7 cellular contexts compared by ENCODE assay signal in genomic region chr11:102287963-102288744, GRCh38. TPM values are rescaled to one million over a fixed set of nuclear protein-coding genes. Genes with fewer than 3 reads are reported as not detected.
DNase-seq lines count a peak whose midpoint lies in the region; ATAC-seq, FAIRE-seq and TF ChIP-seq lines count a peak whose summit lies in the region.

No MANE protein-coding gene starts in this region.

- 33 to 36% methylated on average over 14 of the region's 14 CpGs for WGBS in pancreas, 2 donors

- H3K9me3 ChIP-seq in pancreas = no peaks in the 10 kb centered on the region

- H3K27me3 ChIP-seq in pancreas = no peaks in the 10 kb centered on the region

- no peaks in the 10 kb centered on the region for H3K4me1 ChIP-seq in pancreas

- H3K27me3 Mint-ChIP-seq in activated T-cell treated with anti-CD3 and anti-CD28 coated beads, Interleukin-2, amount 50 U/mL, for 24 hours = no peaks in the 10 kb centered on the region

- H3K36me3 ChIP-seq in pancreas = no peaks in the 10 kb centered on the region

- intact Hi-C loops in pancreas (cut with DNase I) = no loop called here

- no peaks in the 10 kb centered on the region for H3K36me3 Mint-ChIP-seq in activated T-cell treated with anti-CD3 and anti-CD28 coated beads, Interleukin-2, amount 50 U/mL, for 24 hours (ENCODE audit: low read depth)

- peak overlapping the region; percentile 34 for H3K27ac Mint-ChIP-seq in activated T-cell treated with anti-CD3 and anti-CD28 coated beads, Interleukin-2, amount 50 U/mL, for 24 hours

- DNase-seq in G401 (ENCODE audit: low spot score) (peak; percentile 74), NCI-H524 (lab: John Stamatoyannopoulos, UW) (peak; percentile 47 to 84), globus pallidus (ENCODE audit: low spot score) (peak; percentile 71), pancreas (peak in 2 of 6 donors; percentile 36 to 45)
- DNase-seq in activated T-cell treated with anti-CD3 and anti-CD28 coated beads, Interleukin-2, amount 50 U/mL, for 24 hours = peak; percentile 50

- no peak overlapping the region for H3K27ac ChIP-seq in pancreas

- H3K4me3 ChIP-seq in pancreas = peak overlapping the region in 1 of 4 donors; percentile 4

- peak overlapping the region; percentile 40 for H3K4me3 Mint-ChIP-seq in activated T-cell treated with anti-CD3 and anti-CD28 coated beads, Interleukin-2, amount 50 U/mL, for 24 hours

- in situ Hi-C loops in G401 (cut with HindIII; ENCODE audit: low sequenced_read_pairs) = no loop called here

- no peak for FAIRE-seq in pancreas (lab: Jason Lieb, UNC)

- H3K9me3 Mint-ChIP-seq in activated T-cell treated with anti-CD3 and anti-CD28 coated beads, Interleukin-2, amount 50 U/mL, for 24 hours = no peaks in the 10 kb centered on the region

- H3K4me1 Mint-ChIP-seq in activated T-cell treated with anti-CD3 and anti-CD28 coated beads, Interleukin-2, amount 50 U/mL, for 24 hours (ENCODE audit: low read depth) = peaks cover 21% of the 10 kb centered on the region

- TF ChIP-seq CTCF in pancreas (IDR thresholded peaks at IDR 0.05) = peak; percentile 50 to 81 (median 69)

- ATAC-seq in GM19468 (IDR thresholded peaks at IDR 0.05; ENCODE audit: extremely low read depth, unreplicated experiment) = peak; percentile 80
- peak; percentile 78 for ATAC-seq in HG03469 (IDR thresholded peaks at IDR 0.05; ENCODE audit: unreplicated experiment)
- ATAC-seq in pancreas = peak; percentile 80 to 95 (median 93)

RNA-seq across cellular contexts. Expression of gene BIRC3, which starts 29.1 kb away (rescaled TPM):
- 0.07 TPM in 1 of 2 replicates, not detected in the other for total RNA-seq in G401 (2014; rRNA removed; shearing (Covaris generic))
- 10 to 100 TPM in 2 of 6 donors, 1 to 10 TPM in 4; 4.8 to 47.3 (median 8.5) TPM for total RNA-seq in pancreas
- polyA plus RNA-seq in pancreas = 1 to 10 TPM; 5.4 to 8.9 TPM

RNA-seq across cellular contexts. Expression of gene BIRC2, which starts 58.9 kb away (rescaled TPM):
- total RNA-seq in G401 (2014; rRNA removed; shearing (Covaris generic)) = 97.0 and 105 TPM in 2 replicates
- total RNA-seq in pancreas = 10 to 100 TPM; 20.2 to 39.1 (median 24.7) TPM
- polyA plus RNA-seq in pancreas = 10 to 100 TPM; 20.3 to 23.0 TPM
